Comparison of ENCODE assay signal across 8 cellular contexts in genomic region chr22:35023692-35024363, GRCh38. TPM values are rescaled to one million over a fixed set of nuclear protein-coding genes. Genes with fewer than 3 reads are reported as not detected.
DNase-seq lines count a peak whose midpoint lies in the region; ATAC-seq lines count a peak whose summit lies in the region.

No MANE protein-coding gene starts in this region.

- H2BK120ac ChIP-seq in mesenchymal stem cell (ENCODE audit: low read depth, low read length): no peak overlapping the region

- H3K4me1 ChIP-seq in effector memory CD4-positive, alpha-beta T cell (ENCODE audit: control insufficient read depth, insufficient read depth, low read length, poor library complexity, severe bottlenecking): no peaks in the 10 kb centered on the region
- H3K4me1 ChIP-seq in mesenchymal stem cell (ENCODE audit: control insufficient read depth, insufficient read depth, low read depth, low read length): peaks cover 2% of the 10 kb centered on the region

- H2BK5ac ChIP-seq in mesenchymal stem cell (ENCODE audit: low read depth, low read length, poor library complexity, severe bottlenecking): no peak overlapping the region

- H2BK15ac ChIP-seq in mesenchymal stem cell (ENCODE audit: low read depth, poor library complexity, severe bottlenecking): no peak overlapping the region

- no peak overlapping the region for H3K4me3 ChIP-seq in effector memory CD4-positive, alpha-beta T cell (ENCODE audit: insufficient read depth, low read depth, low read length, poor library complexity, severe bottlenecking)
- no peak overlapping the region for H3K4me3 ChIP-seq in mesenchymal stem cell (ENCODE audit: insufficient read depth in 1 of 2, low read depth in 1 of 2, low read length in 2 of 2)

- 24% methylated on average over 21 of the region's 25 CpGs for WGBS in mesenchymal stem cell

- no peak overlapping the region for H4K91ac ChIP-seq in mesenchymal stem cell (ENCODE audit: low read length)

- no peak overlapping the region for H2AFZ ChIP-seq in mesenchymal stem cell (ENCODE audit: low read depth, low read length)

- H3K14ac ChIP-seq in mesenchymal stem cell (ENCODE audit: low read length in 2 of 2): no peak overlapping the region

- no peak overlapping the region for H3K4ac ChIP-seq in mesenchymal stem cell (ENCODE audit: low read depth in 1 of 2, low read length in 2 of 2)

- H3K9me3 ChIP-seq in effector memory CD4-positive, alpha-beta T cell (ENCODE audit: control insufficient read depth, low read length): no peaks in the 10 kb centered on the region
- no peaks in the 10 kb centered on the region for H3K9me3 ChIP-seq in mesenchymal stem cell (ENCODE audit: control insufficient read depth, low read length)

- H2AK5ac ChIP-seq in mesenchymal stem cell (ENCODE audit: low read length, severe bottlenecking): no peak overlapping the region

- no peaks in the 10 kb centered on the region for H3K36me3 ChIP-seq in effector memory CD4-positive, alpha-beta T cell (ENCODE audit: control insufficient read depth, insufficient read depth, low read length)
- no peaks in the 10 kb centered on the region for H3K36me3 ChIP-seq in mesenchymal stem cell (ENCODE audit: control insufficient read depth in 1 of 2, insufficient read depth in 2 of 2, low read depth in 1 of 2, low read length in 2 of 2)

- no peak overlapping the region for H3K23ac ChIP-seq in mesenchymal stem cell (ENCODE audit: low read length in 2 of 2)

- no peak overlapping the region for H3K4me2 ChIP-seq in mesenchymal stem cell (ENCODE audit: low read length, poor library complexity, severe bottlenecking)

- no peaks in the 10 kb centered on the region for H3K79me1 ChIP-seq in mesenchymal stem cell (replicated peaks; ENCODE audit: low read length, poor library complexity, severe bottlenecking)

- no peaks in the 10 kb centered on the region for H3K27me3 ChIP-seq in effector memory CD4-positive, alpha-beta T cell (replicated peaks; ENCODE audit: control insufficient read depth, insufficient read depth, low read length, poor library complexity, severe bottlenecking)
- peaks cover 0 to 3% of the 10 kb centered on the region in 2 experiments for H3K27me3 ChIP-seq in mesenchymal stem cell (ENCODE audit: control insufficient read depth in 1 of 2, insufficient read depth in 1 of 2, low read length in 2 of 2)

- no peak overlapping the region for H3K9ac ChIP-seq in mesenchymal stem cell (ENCODE audit: low read length)

- H3K27ac ChIP-seq in effector memory CD4-positive, alpha-beta T cell (ENCODE audit: insufficient read depth, low read length, poor library complexity, severe bottlenecking): no peak overlapping the region
- no peak overlapping the region for H3K27ac ChIP-seq in mesenchymal stem cell (ENCODE audit: low read length, poor library complexity, severe bottlenecking)

- H2BK12ac ChIP-seq in mesenchymal stem cell (ENCODE audit: low read length in 2 of 2): no peak overlapping the region

- no peak overlapping the region for H3K18ac ChIP-seq in mesenchymal stem cell (ENCODE audit: low read depth in 1 of 2, low read length in 2 of 2)

- no peak overlapping the region for H4K8ac ChIP-seq in mesenchymal stem cell (ENCODE audit: low read length)

- DNase-seq in DMS79 treated with DMSO at 0.1 percent for 48 hours (lab: John Stamatoyannopoulos, UW) (peak; percentile 0), DMS79 (lab: John Stamatoyannopoulos, UW) (no peak), NCI-H1092 treated with DMSO at 0.1 percent for 48 hours (lab: John Stamatoyannopoulos, UW) (peak; percentile 46), mesenchymal stem cell (peak; percentile 6)
- DNase-seq in activated CD4-positive, alpha-beta T cell treated with anti-CD3 and anti-CD28 coated beads for 48 hours: peak; percentile 85
- DNase-seq in effector memory CD4-positive, alpha-beta T cell: peak in 2 of 3 donors; percentile 1 to 3
- DNase-seq in stimulated activated CD8-positive, alpha-beta memory T cell treated with anti-CD3 and anti-CD28 coated beads, Interleukin-4, amount 100 ng/mL, for 24 hours (ENCODE audit: low read depth): peak; percentile 18

- no peak for ATAC-seq in HG03175 (IDR thresholded peaks at IDR 0.05; ENCODE audit: unreplicated experiment)

RNA-seq across cellular contexts. Expression of gene ISX, which starts 42.1 kb away (rescaled TPM):
- polyA plus RNA-seq in mesenchymal stem cell (2013, experiment 1 of 2): not detected
- not detected for polyA plus RNA-seq in mesenchymal stem cell (2013, experiment 2 of 2)
